Comparison of ENCODE assay signal across 24 cellular contexts in genomic region chr9:16912197-16912596, GRCh38. TPM values are rescaled to one million over a fixed set of nuclear protein-coding genes. Genes with fewer than 3 reads are reported as not detected.
A peak's percentile ranks its signal among the peaks of the same experiment; 100 is the strongest.
DNase-seq lines count a peak whose midpoint lies in the region; ATAC-seq, FAIRE-seq and TF ChIP-seq lines count a peak whose summit lies in the region.
"Had no signal": no experiment of that assay in that cellular context is flagged by ENCODE, and none has a peak within 500 bp of the region (broad histone marks: within the 10 kb centered on the region; RNA-seq: fewer than 3 reads in every experiment).

No MANE protein-coding gene starts in this region.

- ATAC-seq in A549 = no peak
- ATAC-seq in GM21360 (IDR thresholded peaks at IDR 0.05; ENCODE audit: unreplicated experiment) = no peak
- ATAC-seq in HG03439 (IDR thresholded peaks at IDR 0.05; ENCODE audit: unreplicated experiment) = no peak
- ATAC-seq: GM23338 had no signal

- DNase-seq in A549 (ENCODE audit: low read depth in 1 of 2, low spot score in 1 of 2) (peak in 1 of 2 experiments; percentile 11), astrocyte (ENCODE audit: low read depth) (no peak), fibroblast of the aortic adventitia (ENCODE audit: low read depth) (peak; percentile 53), osteocyte (ENCODE audit: extremely low spot score, unreplicated experiment) (no peak), BE2C (no peak)
- DNase-seq: ACHN; CD4-positive, CD25-positive, alpha-beta regulatory T cell; H9; MM.1S; NCI-H2029; NCI-H446; NCI-H524 treated with DMSO at 0.1 percent for 48 hours; NCI-H774; SIG-M5 had no signal

- H3K4me1 ChIP-seq in A549 = peaks cover 7% of the 10 kb centered on the region
- H3K4me1 ChIP-seq in astrocyte (ENCODE audit: insufficient read depth, low read length) = no peaks in the 10 kb centered on the region
- no peaks in the 10 kb centered on the region for H3K4me1 ChIP-seq in BE2C
- H3K4me1 ChIP-seq: BLaER1 had no signal

- H3K27me3 Mint-ChIP-seq in astrocyte (ENCODE audit: low read depth, unreplicated experiment) = no peaks in the 10 kb centered on the region
- no peaks in the 10 kb centered on the region for H3K27me3 Mint-ChIP-seq in osteocyte (ENCODE audit: unreplicated experiment)
- H3K27me3 Mint-ChIP-seq: CD4-positive, CD25-positive, alpha-beta regulatory T cell; IgD-negative memory B cell had no signal

- no peaks in the 10 kb centered on the region for H3K79me2 ChIP-seq in astrocyte (ENCODE audit: insufficient read depth, low read length)

- H3K36me3 ChIP-seq in astrocyte (ENCODE audit: insufficient read depth, low read length) (no peaks in the 10 kb centered on the region), BE2C (no peaks in the 10 kb centered on the region)
- H3K36me3 ChIP-seq: BLaER1 had no signal

- H3K4me1 Mint-ChIP-seq in astrocyte (ENCODE audit: low read depth, unreplicated experiment) = peaks cover 3% of the 10 kb centered on the region
- peaks cover 12% of the 10 kb centered on the region for H3K4me1 Mint-ChIP-seq in osteocyte (ENCODE audit: unreplicated experiment)
- H3K4me1 Mint-ChIP-seq: CD4-positive, CD25-positive, alpha-beta regulatory T cell; GM23338; H9; IgD-negative memory B cell had no signal

- TF ChIP-seq POLR2A in A549 (IDR thresholded peaks at IDR 0.05; ENCODE audit: low read length) = no peak

- H3K4me3 ChIP-seq in A549 = no peak overlapping the region
- no peak overlapping the region for H3K4me3 ChIP-seq in astrocyte (ENCODE audit: insufficient read depth, low read depth, low read length)
- H3K4me3 ChIP-seq in fibroblast of the aortic adventitia (ENCODE audit: low read depth, low read length) = no peak overlapping the region
- no peak overlapping the region for H3K4me3 ChIP-seq in BE2C (ENCODE audit: low read depth, low read length)
- H3K4me3 ChIP-seq: BLaER1, GM23338 had no signal

- TF ChIP-seq RAD21 in A549 (conservative IDR thresholded peaks at IDR 0.05 in 1 of 2, IDR thresholded peaks at IDR 0.05 in 1 of 2) = no peak

- H4K20me1 ChIP-seq in astrocyte (ENCODE audit: insufficient read depth, low read length) = no peaks in the 10 kb centered on the region
- H4K20me1 ChIP-seq: BLaER1 had no signal

- no peaks in the 10 kb centered on the region for H3K27me3 ChIP-seq in astrocyte (ENCODE audit: insufficient read depth, low read length)
- no peaks in the 10 kb centered on the region for H3K27me3 ChIP-seq in BE2C
- H3K27me3 ChIP-seq: BLaER1 had no signal

- no peak for FAIRE-seq in A549 (lab: Jason Lieb, UNC)
- FAIRE-seq in astrocyte (lab: Jason Lieb, UNC) = no peak
- FAIRE-seq: D721Med, GM18507, RCC 7860 had no signal

- no peaks in the 10 kb centered on the region for H3K9me3 ChIP-seq in A549
- no peaks in the 10 kb centered on the region for H3K9me3 ChIP-seq in astrocyte (ENCODE audit: insufficient read depth, low read depth, low read length)
- H3K9me3 ChIP-seq in BE2C = no peaks in the 10 kb centered on the region

- H2AFZ ChIP-seq in astrocyte (ENCODE audit: low read depth, low read length) = peak overlapping the region; percentile 34

- CTCF ChIA-PET in A549 (lab: Yijun Ruan, JAX) = no interaction called here

- H3K27ac Mint-ChIP-seq in astrocyte (ENCODE audit: unreplicated experiment) = no peak overlapping the region
- peak overlapping the region; percentile 73 for H3K27ac Mint-ChIP-seq in osteocyte (ENCODE audit: unreplicated experiment)
- H3K27ac Mint-ChIP-seq: CD4-positive, CD25-positive, alpha-beta regulatory T cell; GM23338; H9; IgD-negative memory B cell had no signal

- peaks cover 2% of the 10 kb centered on the region for H3K9me3 Mint-ChIP-seq in astrocyte (ENCODE audit: unreplicated experiment)
- no peaks in the 10 kb centered on the region for H3K9me3 Mint-ChIP-seq in osteocyte (ENCODE audit: unreplicated experiment)
- H3K9me3 Mint-ChIP-seq: GM23338, H9 had no signal

- H3K4me3 Mint-ChIP-seq in astrocyte (ENCODE audit: unreplicated experiment) (no peak overlapping the region), osteocyte (ENCODE audit: unreplicated experiment) (no peak overlapping the region)
- H3K4me3 Mint-ChIP-seq: CD4-positive, CD25-positive, alpha-beta regulatory T cell; GM23338; H9; IgD-negative memory B cell had no signal

- H3K27ac ChIP-seq in A549 = peak overlapping the region; percentile 43 to 44; a peak in 3 of 6 replicates
- H3K27ac ChIP-seq in astrocyte (ENCODE audit: low read depth, low read length) = no peak overlapping the region
- H3K27ac ChIP-seq: 22Rv1, BLaER1, KMS-11 had no signal

- peak overlapping the region; percentile 34; the same call in 2 of the 3 replicates for H3K4me2 ChIP-seq in A549
- no peak overlapping the region for H3K4me2 ChIP-seq in astrocyte (ENCODE audit: low read length)
- H3K4me2 ChIP-seq: BLaER1, GM23338, KMS-11 had no signal

- 48% methylated on average over 2 of the region's 2 CpGs for WGBS in A549 (ENCODE audit: missing lambda C conversion rate)

- TF ChIP-seq CTCF in A549 (IDR thresholded peaks at IDR 0.05) (no peak), astrocyte (IDR thresholded peaks at IDR 0.05; ENCODE audit: insufficient read depth, low read depth, low read length) (no peak), fibroblast of the aortic adventitia (IDR thresholded peaks at IDR 0.05; ENCODE audit: insufficient read depth, low read length) (no peak), osteocyte (IDR thresholded peaks at IDR 0.05) (no peak), BE2C (IDR thresholded peaks at IDR 0.05; ENCODE audit: low read depth, low read length) (no peak)

- POLR2A ChIA-PET in A549 (lab: Yijun Ruan, JAX) = no interaction called here

- H3K36me3 Mint-ChIP-seq in astrocyte (ENCODE audit: low read depth, unreplicated experiment) (no peaks in the 10 kb centered on the region), osteocyte (ENCODE audit: unreplicated experiment) (no peaks in the 10 kb centered on the region)
- H3K36me3 Mint-ChIP-seq: CD4-positive, CD25-positive, alpha-beta regulatory T cell; IgD-negative memory B cell had no signal

- no peak for TF ChIP-seq EP300 in A549 (IDR thresholded peaks at IDR 0.05)

- no peak overlapping the region for H3K9ac ChIP-seq in astrocyte (ENCODE audit: low read length)
- H3K9ac ChIP-seq: BLaER1, KMS-11 had no signal

TF ChIP-seq in A549, 52 proteins besides CTCF, POLR2A, EP300 and RAD21:
- no peak for TF ChIP-seq HDAC2 (IDR thresholded peaks at IDR 0.05)
- TF ChIP-seq ZSCAN20 (CRISPR knock-in tag; IDR thresholded peaks at IDR 0.05) = no peak
- no peak for TF ChIP-seq NFE2L2 (conservative IDR thresholded peaks at IDR 0.05; ENCODE audit: low read length)
- no peak for TF ChIP-seq FOSL2 (IDR thresholded peaks at IDR 0.05)
- TF ChIP-seq FOSL2 (CRISPR knock-in tag; IDR thresholded peaks at IDR 0.05) = no peak
- TF ChIP-seq FOXS1 (CRISPR knock-in tag; IDR thresholded peaks at IDR 0.05) = no peak
- TF ChIP-seq HOXA7 (CRISPR knock-in tag; IDR thresholded peaks at IDR 0.05) = no peak
- no peak for TF ChIP-seq TP53 (CRISPR knock-in tag; IDR thresholded peaks at IDR 0.05)
- TF ChIP-seq PHF8 (IDR thresholded peaks at IDR 0.05; ENCODE audit: borderline replicate concordance, low read depth) = no peak
- no peak for TF ChIP-seq MAFK (IDR thresholded peaks at IDR 0.05; ENCODE audit: partially characterized antibody)
- no peak for TF ChIP-seq KDM5A (IDR thresholded peaks at IDR 0.05)
- TF ChIP-seq KDM1A (IDR thresholded peaks at IDR 0.05; ENCODE audit: low read depth) = no peak
- no peak for TF ChIP-seq MAZ (IDR thresholded peaks at IDR 0.05; ENCODE audit: borderline replicate concordance, low read depth, low read length)
- no peak for TF ChIP-seq HOXB13 (CRISPR knock-in tag; IDR thresholded peaks at IDR 0.05; ENCODE audit: low read depth)
- no peak for TF ChIP-seq FOSB (CRISPR knock-in tag; IDR thresholded peaks at IDR 0.05)
- no peak for TF ChIP-seq GATA3 (IDR thresholded peaks at IDR 0.05; ENCODE audit: borderline replicate concordance)
- TF ChIP-seq MYC (IDR thresholded peaks at IDR 0.05; ENCODE audit: borderline replicate concordance, low read length) = no peak
- no peak for TF ChIP-seq JUNB (IDR thresholded peaks at IDR 0.05)

RNA-seq across cellular contexts. Expression of gene BNC2, which starts 41.7 kb away (rescaled TPM):
- polyA plus RNA-seq in A549 (2011; rRNA removed) (7.5 and 7.9 TPM in 2 replicates), A549 (2017; fragmentation: RNase III; extraction: RNeasy Plus Mini Kit Qiagen cat#74134 plus additional on column Dnase treatment) (6.2 to 7.6 TPM (median 6.2 TPM) in 3 replicates)
- 4.3 and 4.4 TPM in 2 replicates for polyA plus RNA-seq in A549 (2012; cell fraction: cytosol; rRNA removed)
- 5.4 and 5.7 TPM in 2 replicates for polyA plus RNA-seq in A549 (2012; cell fraction: nucleus; rRNA removed)
- 22.2 and 24.9 TPM in 2 replicates for polyA minus RNA-seq in A549 (2011; rRNA and poly(A)+ RNA removed)
- total RNA-seq in astrocyte (38.0 and 47.4 TPM in 2 replicates), fibroblast of the aortic adventitia (ENCODE audit: low replicate concordance) (48.7 and 53.3 TPM in 2 replicates), osteocyte (66.2 and 66.5 TPM in 2 replicates)
- polyA plus RNA-seq in BE2C (2012; ENCODE audit: insufficient read depth, insufficient read length, low read depth) = 0.43 TPM
- total RNA-seq: CD4-positive, CD25-positive, alpha-beta regulatory T cell had no signal
- polyA plus RNA-seq: CD4-positive, CD25-positive, alpha-beta regulatory T cell; IgD-negative memory B cell had no signal
